7 cellular contexts compared by ENCODE assay signal in genomic region chr16:8572919-8573724, GRCh38. TPM values are rescaled to one million over a fixed set of nuclear protein-coding genes. Genes with fewer than 3 reads are reported as not detected.
A peak's percentile ranks its signal among the peaks of the same experiment; 100 is the strongest.
DNase-seq lines count a peak whose midpoint lies in the region; ATAC-seq and TF ChIP-seq lines count a peak whose summit lies in the region.

No MANE protein-coding gene starts in this region.

- H3K27ac Mint-ChIP-seq in activated CD8-positive, alpha-beta T cell treated with anti-CD3 and anti-CD28 coated beads for 36 hours = no peak overlapping the region

- TF ChIP-seq RAD21 in Ishikawa (IDR thresholded peaks at IDR 0.05; ENCODE audit: low read depth) = peak; percentile 58

- CTCF ChIA-PET in activated CD8-positive, alpha-beta T cell treated with anti-CD3 and anti-CD28 coated beads for 36 hours (lab: Charles Lee) = interaction anchor here (0.6 to 1.5 kb wide), 4 partner anchors 11 to 468 kb away, joined by 3 to 6 read pairs (median 3); no protein-coding TSS in a partner anchor

- TF ChIP-seq CTCF in activated CD8-positive, alpha-beta T cell treated with anti-CD3 and anti-CD28 coated beads for 36 hours (IDR thresholded peaks at IDR 0.05) = peak; percentile 47

- intact Hi-C loops in activated CD8-positive, alpha-beta T cell treated with anti-CD3 and anti-CD28 coated beads for 36 hours (cut with micrococcal nuclease) = no loop called here
- intact Hi-C loops in left colon (cut with DNase I, micrococcal nuclease) = loop anchor here (10.0 kb wide), 2 partner anchors 222 to 312 kb away; partner anchors contain the start of genes LITAFD (in 1 of the 2), PMM2 (in 1 of the 2) and TMEM186 (in 1 of the 2)

- no peaks in the 10 kb centered on the region for H3K4me1 Mint-ChIP-seq in activated CD8-positive, alpha-beta T cell treated with anti-CD3 and anti-CD28 coated beads for 36 hours (ENCODE audit: low read depth)

- H3K36me3 Mint-ChIP-seq in activated CD8-positive, alpha-beta T cell treated with anti-CD3 and anti-CD28 coated beads for 36 hours (ENCODE audit: low read depth) = no peaks in the 10 kb centered on the region

- POLR2A ChIA-PET in activated CD8-positive, alpha-beta T cell treated with anti-CD3 and anti-CD28 coated beads for 36 hours (lab: Charles Lee) = no interaction called here

- no peaks in the 10 kb centered on the region for H3K9me3 Mint-ChIP-seq in activated CD8-positive, alpha-beta T cell treated with anti-CD3 and anti-CD28 coated beads for 36 hours

- peaks cover 20% of the 10 kb centered on the region for H3K27me3 Mint-ChIP-seq in activated CD8-positive, alpha-beta T cell treated with anti-CD3 and anti-CD28 coated beads for 36 hours

- DNase-seq in EL (peak; percentile 17), left colon (no peak)
- DNase-seq in activated CD8-positive, alpha-beta T cell treated with anti-CD3 and anti-CD28 coated beads for 36 hours = peak; percentile 18

- no peak for ATAC-seq in activated CD8-positive, alpha-beta T cell treated with anti-CD3 and anti-CD28 coated beads for 36 hours
- ATAC-seq in left colon (peak; percentile 58), GM19324 (IDR thresholded peaks at IDR 0.05; ENCODE audit: low FRiP score, unreplicated experiment) (no peak), GM21576 (IDR thresholded peaks at IDR 0.05; ENCODE audit: unreplicated experiment) (no peak), HG03342 (IDR thresholded peaks at IDR 0.05; ENCODE audit: unreplicated experiment) (no peak)

- H3K4me3 Mint-ChIP-seq in activated CD8-positive, alpha-beta T cell treated with anti-CD3 and anti-CD28 coated beads for 36 hours = no peak overlapping the region

- no peak for TF ChIP-seq EP300 in Ishikawa (IDR thresholded peaks at IDR 0.05; ENCODE audit: borderline replicate concordance)

TF ChIP-seq in Ishikawa, 13 proteins besides CTCF, POLR2A, EP300 and RAD21:
- no peak for TF ChIP-seq ZBTB7A (IDR thresholded peaks at IDR 0.05; ENCODE audit: low read depth)
- TF ChIP-seq CEBPB (IDR thresholded peaks at IDR 0.05) = peak; percentile 68; the same call in 1 of the 2 replicates
TF ChIP-seq in Ishikawa: peak in this region for 1.

RNA-seq across cellular contexts. Expression of gene TMEM114, which starts 17.2 kb away (rescaled TPM):
- total RNA-seq in activated CD8-positive, alpha-beta T cell treated with anti-CD3 and anti-CD28 coated beads for 36 hours = not detected
- not detected for total RNA-seq in left colon

RNA-seq across cellular contexts. Expression of gene METTL22, which starts 48.4 kb away (rescaled TPM):
- 10 to 100 TPM; 31.7 to 31.9 TPM for total RNA-seq in activated CD8-positive, alpha-beta T cell treated with anti-CD3 and anti-CD28 coated beads for 36 hours
- total RNA-seq in left colon = 10 to 100 TPM; 25.4 to 35.7 TPM

Comparison
In these comparisons a context has a peak if more than half of its experiments do, and no peak if none do; other contexts are left out.
1. DNase-seq: peak in EL (single experiment) and activated CD8-positive, alpha-beta T cell treated with anti-CD3 and anti-CD28 coated beads for 36 hours (single experiment); none in left colon (0 of 2).